In genomic region chr18:8504451-8504850, GRCh38 we compare ENCODE assay signal across 9 cellular contexts.
"Had no signal": no experiment of that assay in that cellular context is flagged by ENCODE, and none has a peak within 500 bp of the region (broad histone marks: within the 10 kb centered on the region; RNA-seq: fewer than 3 reads in every experiment).

No MANE protein-coding gene starts in this region.

- H2AFZ ChIP-seq: GM23248 had no signal

- H3K4me3 ChIP-seq: GM23248, HAP-1 had no signal

- H3K4me1 ChIP-seq: HAP-1 had no signal

- DNase-seq: GM23248, GOT3, H7, HFFc6 had no signal

- H3K27ac ChIP-seq: GM23248, HL-60 had no signal

- H3K4me3 Mint-ChIP-seq: HFFc6, IgD-negative memory B cell had no signal

- H3K4me1 Mint-ChIP-seq: IgD-negative memory B cell had no signal

- H3K27ac Mint-ChIP-seq: HFFc6, IgD-negative memory B cell had no signal

- ATAC-seq: HCT116, HepG2 had no signal

- H3K36me3 ChIP-seq: HAP-1 had no signal

- H3K36me3 Mint-ChIP-seq: IgD-negative memory B cell had no signal

- H3K9me3 ChIP-seq: HAP-1 had no signal
